20 cellular contexts compared by ENCODE assay signal in genomic region chr7:35797311-35797710, GRCh38. TPM values are rescaled to one million over a fixed set of nuclear protein-coding genes. Genes with fewer than 3 reads are reported as not detected.
A peak's percentile ranks its signal among the peaks of the same experiment; 100 is the strongest.
DNase-seq lines count a peak whose midpoint lies in the region; TF ChIP-seq lines count a peak whose summit lies in the region.
"Had no signal": no experiment of that assay in that cellular context is flagged by ENCODE, and none has a peak within 500 bp of the region (broad histone marks: within the 10 kb centered on the region; RNA-seq: fewer than 3 reads in every experiment).

No MANE protein-coding gene starts in this region.

- H3K4me1 ChIP-seq in mesenchymal stem cell (ENCODE audit: control insufficient read depth, insufficient read depth, low read depth, low read length): no peaks in the 10 kb centered on the region
- H3K4me1 ChIP-seq: BE2C had no signal

- H3K4me3 Mint-ChIP-seq in brain (peak overlapping the region in 2 of 5 experiments; percentile 34 to 69), nephron (peak overlapping the region in 2 of 3 experiments; percentile 42 to 58)
- H3K4me3 Mint-ChIP-seq: H9 had no signal

- no peak overlapping the region for H4K91ac ChIP-seq in mesenchymal stem cell (ENCODE audit: low read length)

- no peak overlapping the region for H2AK5ac ChIP-seq in mesenchymal stem cell (ENCODE audit: low read length, severe bottlenecking)

- no peak overlapping the region for H3K4me3 ChIP-seq in mesenchymal stem cell (ENCODE audit: insufficient read depth in 1 of 2, low read depth in 1 of 2, low read length in 2 of 2)
- H3K4me3 ChIP-seq: A549, K562 had no signal

- no peaks in the 10 kb centered on the region for H3K36me3 ChIP-seq in mesenchymal stem cell (ENCODE audit: control insufficient read depth in 1 of 2, insufficient read depth in 2 of 2, low read depth in 1 of 2, low read length in 2 of 2)
- H3K36me3 ChIP-seq: BE2C had no signal

- H3K4ac ChIP-seq in mesenchymal stem cell (ENCODE audit: low read depth in 1 of 2, low read length in 2 of 2): no peak overlapping the region

- no peak overlapping the region for H2BK15ac ChIP-seq in mesenchymal stem cell (ENCODE audit: low read depth, poor library complexity, severe bottlenecking)

- no peaks in the 10 kb centered on the region for H3K27me3 Mint-ChIP-seq in brain
- no peaks in the 10 kb centered on the region for H3K27me3 Mint-ChIP-seq in nephron (ENCODE audit: low read depth)

- H3K14ac ChIP-seq in mesenchymal stem cell (ENCODE audit: low read length in 2 of 2): no peak overlapping the region

- no peak overlapping the region for H4K8ac ChIP-seq in mesenchymal stem cell (ENCODE audit: low read length)

- DNase-seq in KBM-7 (peak; percentile 77), mesenchymal stem cell (no peak), HEK293T (ENCODE audit: extremely low spot score) (no peak), KG1 (lab: John Stamatoyannopoulos, UW) (no peak)
- DNase-seq: BE2C, COR-L47, DMS79, H9, NCI-H1105 treated with DMSO at 0.1 percent for 48 hours, NCI-H2029 treated with DMSO at 0.1 percent for 48 hours, NCI-H226, NCI-H510A treated with DMSO at 0.1 percent for 48 hours, NCI-H748 treated with DMSO at 0.1 percent for 48 hours, SHP77 treated with DMSO at 0.1 percent for 48 hours had no signal

- H3K27ac ChIP-seq in temporal lobe (ENCODE audit: low read depth, low read length) (peak overlapping the region; percentile 27), mesenchymal stem cell (ENCODE audit: low read length, poor library complexity, severe bottlenecking) (no peak overlapping the region)
- H3K27ac ChIP-seq: A549, RWPE1 had no signal

- H3K18ac ChIP-seq in mesenchymal stem cell (ENCODE audit: low read depth in 1 of 2, low read length in 2 of 2): no peak overlapping the region

- CTCF ChIA-PET in HEK293T (lab: Yijun Ruan, JAX): no interaction called here

- in situ Hi-C loops in KBM-7 (cut with MboI; ENCODE audit: low pct_unique_long_range_greater_than_20kb, low sequenced_read_pairs): no loop called here

- no peak overlapping the region for H3K9ac ChIP-seq in mesenchymal stem cell (ENCODE audit: low read length)

- no peak for TF ChIP-seq CTCF in brain (conservative IDR thresholded peaks at IDR 0.05)
- TF ChIP-seq CTCF in nephron (IDR thresholded peaks at IDR 0.05; ENCODE audit: unreplicated experiment in 3 of 3): no peak

- no peaks in the 10 kb centered on the region for H3K9me3 ChIP-seq in mesenchymal stem cell (ENCODE audit: control insufficient read depth, low read length)
- H3K9me3 ChIP-seq: A549, BE2C had no signal

- POLR2A ChIA-PET in HEK293T (lab: Yijun Ruan, JAX): no interaction called here

- 95% methylated on average over 5 of the region's 5 CpGs for WGBS in mesenchymal stem cell

- H2BK5ac ChIP-seq in mesenchymal stem cell (ENCODE audit: low read depth, low read length, poor library complexity, severe bottlenecking): no peak overlapping the region

- H3K4me2 ChIP-seq in mesenchymal stem cell (ENCODE audit: low read length, poor library complexity, severe bottlenecking): no peak overlapping the region
- H3K4me2 ChIP-seq: A549 had no signal

- H3K27ac Mint-ChIP-seq in brain (peak overlapping the region in 3 of 5 experiments; percentile 9 to 73 (median 25)), nephron (peak overlapping the region in 2 of 3 experiments; percentile 0 to 23)
- H3K27ac Mint-ChIP-seq: H9 had no signal

- H3K36me3 Mint-ChIP-seq in brain: peaks cover 4% of the 10 kb centered on the region
- no peaks in the 10 kb centered on the region for H3K36me3 Mint-ChIP-seq in nephron (ENCODE audit: low read depth)

- H2BK12ac ChIP-seq in mesenchymal stem cell (ENCODE audit: low read length in 2 of 2): no peak overlapping the region

- H2BK120ac ChIP-seq in mesenchymal stem cell (ENCODE audit: low read depth, low read length): no peak overlapping the region

- no peaks in the 10 kb centered on the region for H3K9me3 Mint-ChIP-seq in brain
- no peaks in the 10 kb centered on the region for H3K9me3 Mint-ChIP-seq in nephron
- H3K9me3 Mint-ChIP-seq: H9 had no signal

- H2AFZ ChIP-seq in mesenchymal stem cell (ENCODE audit: low read depth, low read length): no peak overlapping the region

- H3K23ac ChIP-seq in mesenchymal stem cell (ENCODE audit: low read length in 2 of 2): no peak overlapping the region

- H3K4me1 Mint-ChIP-seq in brain: peaks cover 45% of the 10 kb centered on the region
- peaks cover 24% of the 10 kb centered on the region for H3K4me1 Mint-ChIP-seq in nephron

- peaks cover 3% of the 10 kb centered on the region for H3K79me1 ChIP-seq in mesenchymal stem cell (replicated peaks; ENCODE audit: low read length, poor library complexity, severe bottlenecking)

- no peaks in the 10 kb centered on the region for H3K27me3 ChIP-seq in mesenchymal stem cell (ENCODE audit: control insufficient read depth in 1 of 2, insufficient read depth in 1 of 2, low read length in 2 of 2)
- H3K27me3 ChIP-seq: BE2C had no signal

TF ChIP-seq in HEK293T, 16 proteins besides CTCF, POLR2A, EP300 and RAD21:
- TF ChIP-seq L3MBTL2 (conservative IDR thresholded peaks at IDR 0.05) (no peak), NFRKB (IDR thresholded peaks at IDR 0.05) (no peak), CTBP1 (IDR thresholded peaks at IDR 0.05; ENCODE audit: borderline replicate concordance) (no peak), FOXM1 (IDR thresholded peaks at IDR 0.05; ENCODE audit: borderline replicate concordance) (no peak), TARDBP (IDR thresholded peaks at IDR 0.05) (no peak), SUZ12 (IDR thresholded peaks at IDR 0.05) (no peak), FOXK2 (IDR thresholded peaks at IDR 0.05) (no peak), PKNOX1 (IDR thresholded peaks at IDR 0.05) (no peak), BHLHE40 (IDR thresholded peaks at IDR 0.05; ENCODE audit: borderline replicate concordance) (no peak), ELF4 (IDR thresholded peaks at IDR 0.05) (no peak), ARNT (IDR thresholded peaks at IDR 0.05) (no peak), HDGF (IDR thresholded peaks at IDR 0.05; ENCODE audit: borderline replicate concordance) (no peak), LEF1 (IDR thresholded peaks at IDR 0.05; ENCODE audit: borderline replicate concordance) (no peak)

RNA-seq across cellular contexts. Expression of gene SEPTIN7, which starts 3.5 kb away (rescaled TPM):
- 238 TPM for polyA plus RNA-seq in brain (ENCODE audit: insufficient read depth, low read depth, low replicate concordance)
- 210 TPM for total RNA-seq in temporal lobe
- polyA plus RNA-seq in mesenchymal stem cell (2013, experiment 1 of 2): 250 TPM
- 256 TPM for polyA plus RNA-seq in mesenchymal stem cell (2013, experiment 2 of 2)
